29 cellular contexts compared by ENCODE assay signal in genomic region chr3:60600848-60601247, GRCh38.
"Had no signal": no experiment of that assay in that cellular context is flagged by ENCODE, and none has a peak within 500 bp of the region (broad histone marks: within the 10 kb centered on the region; RNA-seq: fewer than 3 reads in every experiment).

No MANE protein-coding gene starts in this region.

- H3K27ac Mint-ChIP-seq: activated CD4-positive, alpha-beta memory T cell treated with anti-CD3 and anti-CD28 coated beads for 36 hours; activated CD4-positive, alpha-beta T cell treated with anti-CD3 and anti-CD28 coated beads for 36 hours; activated CD4-positive, alpha-beta T cell treated with anti-CD3 and anti-CD28 coated beads, Interleukin-2, amount 10 ng/mL, durations not matched to agents 24 days and 14 days; activated CD8-positive, alpha-beta memory T cell treated with anti-CD3 and anti-CD28 coated beads, Interleukin-2, amount 10 ng/mL, durations not matched to agents 7 days and 5 days; activated CD8-positive, alpha-beta T cell treated with anti-CD3 and anti-CD28 coated beads, Interleukin-2, amount 10 ng/mL, durations not matched to agents 7 days and 5 days; activated naive CD4-positive, alpha-beta T cell treated with anti-CD3 and anti-CD28 coated beads for 36 hours; activated naive CD4-positive, alpha-beta T cell treated with anti-CD3 and anti-CD28 coated beads, Interleukin-2, amount 50 U/mL, for 24 hours; activated naive CD8-positive, alpha-beta T cell treated with anti-CD3 and anti-CD28 coated beads, Interleukin-2, amount 10 ng/mL, durations not matched to agents 7 days and 5 days; activated T-helper 1 cell treated with anti-CD3 and anti-CD28 coated beads, Interleukin-12 subunit alpha, Interleukin-12 subunit beta, Interleukin-2, Interleukin-4 antibody, amounts not matched to agents 30 ng/mL and 10 ng/mL and 1 ng/mL, durations not matched to agents 14 hours and 24 hours and 36 hours; activated T-helper 2 cell treated with anti-CD3 and anti-CD28 coated beads, Interferon-gamma antibody, Interleukin-2, Interleukin-4, amounts not matched to agents 10 μg/mL and 5 μg/mL and 100 μg/mL, durations not matched to agents 14 hours and 24 hours and 36 hours; effector memory CD8-positive, alpha-beta T cell had no signal

- H3K4me3 ChIP-seq: esophagus squamous epithelium, gastroesophageal sphincter, heart right ventricle had no signal

- DNase-seq: activated CD4-positive, alpha-beta memory T cell treated with anti-CD3 and anti-CD28 coated beads for 36 hours; activated CD4-positive, alpha-beta T cell treated with anti-CD3 and anti-CD28 coated beads for 36 hours; activated CD4-positive, alpha-beta T cell treated with anti-CD3 and anti-CD28 coated beads, Interleukin-2, amount 10 ng/mL, durations not matched to agents 24 days and 14 days; activated CD4-positive, CD25-positive, alpha-beta regulatory T cell; activated CD4-positive, CD25-positive, alpha-beta regulatory T cell treated with anti-CD3 and anti-CD28 coated beads, Interleukin-2, amount 50 U/mL, for 72 hours; activated CD8-positive, alpha-beta memory T cell treated with anti-CD3 and anti-CD28 coated beads, Interleukin-2, amount 10 ng/mL, durations not matched to agents 7 days and 5 days; activated CD8-positive, alpha-beta memory T cell treated with anti-CD3 and anti-CD28 coated beads, Interleukin-2, amount 50 U/mL, for 4 hours; activated CD8-positive, alpha-beta T cell treated with anti-CD3 and anti-CD28 coated beads, Interleukin-2, amount 10 ng/mL, durations not matched to agents 7 days and 5 days; activated effector memory CD4-positive, alpha-beta T cell treated with anti-CD3 and anti-CD28 coated beads, Interleukin-2, amount 50 U/mL, for 16 hours; activated naive CD4-positive, alpha-beta T cell treated with anti-CD3 and anti-CD28 coated beads for 36 hours; activated naive CD8-positive, alpha-beta T cell treated with anti-CD3 and anti-CD28 coated beads, Interleukin-2, amount 10 ng/mL, durations not matched to agents 7 days and 5 days; activated T-cell treated with anti-CD3 and anti-CD28 coated beads, Interleukin-2, amount 50 U/mL, for 1 hour; activated T-cell treated with anti-CD3 and anti-CD28 coated beads, Interleukin-2, amount 50 U/mL, for 48 hours; amniotic stem cell; anterior cingulate cortex; brain microvascular endothelial cell; caudate nucleus; cortex of kidney; dermis blood vessel endothelial cell; effector CD4-positive, alpha-beta T cell; effector memory CD8-positive, alpha-beta T cell; esophagus squamous epithelium; foreskin melanocyte; heart right ventricle had no signal

- H3K36me3 ChIP-seq: brain microvascular endothelial cell, esophagus squamous epithelium, gastroesophageal sphincter, heart right ventricle had no signal

- H3K9me3 ChIP-seq: esophagus squamous epithelium, gastroesophageal sphincter, heart right ventricle had no signal

- ATAC-seq: activated CD4-positive, alpha-beta T cell treated with anti-CD3 and anti-CD28 coated beads for 36 hours; activated CD8-positive, alpha-beta memory T cell treated with anti-CD3 and anti-CD28 coated beads, Interleukin-2, amount 10 ng/mL, durations not matched to agents 7 days and 5 days; activated CD8-positive, alpha-beta T cell treated with anti-CD3 and anti-CD28 coated beads, Interleukin-2, amount 10 ng/mL, durations not matched to agents 7 days and 5 days; effector memory CD8-positive, alpha-beta T cell; gastroesophageal sphincter; heart right ventricle had no signal

- H3K9me3 Mint-ChIP-seq: activated CD4-positive, alpha-beta memory T cell treated with anti-CD3 and anti-CD28 coated beads for 36 hours; activated naive CD4-positive, alpha-beta T cell treated with anti-CD3 and anti-CD28 coated beads for 36 hours; activated naive CD8-positive, alpha-beta T cell treated with anti-CD3 and anti-CD28 coated beads, Interleukin-2, amount 10 ng/mL, durations not matched to agents 7 days and 5 days; activated T-helper 1 cell treated with anti-CD3 and anti-CD28 coated beads, Interleukin-12 subunit alpha, Interleukin-12 subunit beta, Interleukin-2, Interleukin-4 antibody, amounts not matched to agents 30 ng/mL and 10 ng/mL and 1 ng/mL, durations not matched to agents 14 hours and 24 hours and 36 hours; activated T-helper 2 cell treated with anti-CD3 and anti-CD28 coated beads, Interferon-gamma antibody, Interleukin-2, Interleukin-4, amounts not matched to agents 10 μg/mL and 5 μg/mL and 100 μg/mL, durations not matched to agents 14 hours and 24 hours and 36 hours; effector memory CD8-positive, alpha-beta T cell had no signal

- H3K27me3 ChIP-seq: brain microvascular endothelial cell, esophagus squamous epithelium, gastroesophageal sphincter, heart right ventricle had no signal

- H3K4me3 Mint-ChIP-seq: activated CD4-positive, alpha-beta memory T cell treated with anti-CD3 and anti-CD28 coated beads for 36 hours; activated CD4-positive, alpha-beta T cell treated with anti-CD3 and anti-CD28 coated beads for 36 hours; activated CD4-positive, alpha-beta T cell treated with anti-CD3 and anti-CD28 coated beads, Interleukin-2, amount 10 ng/mL, durations not matched to agents 24 days and 14 days; activated CD8-positive, alpha-beta memory T cell treated with anti-CD3 and anti-CD28 coated beads, Interleukin-2, amount 10 ng/mL, durations not matched to agents 7 days and 5 days; activated CD8-positive, alpha-beta T cell treated with anti-CD3 and anti-CD28 coated beads, Interleukin-2, amount 10 ng/mL, durations not matched to agents 7 days and 5 days; activated naive CD4-positive, alpha-beta T cell treated with anti-CD3 and anti-CD28 coated beads for 36 hours; activated naive CD4-positive, alpha-beta T cell treated with anti-CD3 and anti-CD28 coated beads, Interleukin-2, amount 50 U/mL, for 24 hours; activated naive CD8-positive, alpha-beta T cell treated with anti-CD3 and anti-CD28 coated beads, Interleukin-2, amount 10 ng/mL, durations not matched to agents 7 days and 5 days; activated T-helper 1 cell treated with anti-CD3 and anti-CD28 coated beads, Interleukin-12 subunit alpha, Interleukin-12 subunit beta, Interleukin-2, Interleukin-4 antibody, amounts not matched to agents 30 ng/mL and 10 ng/mL and 1 ng/mL, durations not matched to agents 14 hours and 24 hours and 36 hours; effector memory CD8-positive, alpha-beta T cell had no signal

- H3K36me3 Mint-ChIP-seq: activated CD4-positive, alpha-beta memory T cell treated with anti-CD3 and anti-CD28 coated beads for 36 hours; activated CD8-positive, alpha-beta memory T cell treated with anti-CD3 and anti-CD28 coated beads, Interleukin-2, amount 10 ng/mL, durations not matched to agents 7 days and 5 days; activated naive CD4-positive, alpha-beta T cell treated with anti-CD3 and anti-CD28 coated beads, Interleukin-2, amount 50 U/mL, for 24 hours; activated naive CD8-positive, alpha-beta T cell treated with anti-CD3 and anti-CD28 coated beads, Interleukin-2, amount 10 ng/mL, durations not matched to agents 7 days and 5 days had no signal

- H3K27ac ChIP-seq: brain microvascular endothelial cell, epithelial cell of prostate, esophagus squamous epithelium, gastroesophageal sphincter, heart right ventricle had no signal

- H3K27me3 Mint-ChIP-seq: activated CD4-positive, alpha-beta T cell treated with anti-CD3 and anti-CD28 coated beads, Interleukin-2, amount 10 ng/mL, durations not matched to agents 24 days and 14 days; activated CD8-positive, alpha-beta memory T cell treated with anti-CD3 and anti-CD28 coated beads, Interleukin-2, amount 10 ng/mL, durations not matched to agents 7 days and 5 days; activated naive CD4-positive, alpha-beta T cell treated with anti-CD3 and anti-CD28 coated beads, Interleukin-2, amount 50 U/mL, for 24 hours; activated naive CD8-positive, alpha-beta T cell treated with anti-CD3 and anti-CD28 coated beads, Interleukin-2, amount 10 ng/mL, durations not matched to agents 7 days and 5 days had no signal

- H3K4me1 ChIP-seq: gastroesophageal sphincter had no signal
